Comparison of ENCODE assay signal across 2 cellular contexts in the genomic region with DNA sequence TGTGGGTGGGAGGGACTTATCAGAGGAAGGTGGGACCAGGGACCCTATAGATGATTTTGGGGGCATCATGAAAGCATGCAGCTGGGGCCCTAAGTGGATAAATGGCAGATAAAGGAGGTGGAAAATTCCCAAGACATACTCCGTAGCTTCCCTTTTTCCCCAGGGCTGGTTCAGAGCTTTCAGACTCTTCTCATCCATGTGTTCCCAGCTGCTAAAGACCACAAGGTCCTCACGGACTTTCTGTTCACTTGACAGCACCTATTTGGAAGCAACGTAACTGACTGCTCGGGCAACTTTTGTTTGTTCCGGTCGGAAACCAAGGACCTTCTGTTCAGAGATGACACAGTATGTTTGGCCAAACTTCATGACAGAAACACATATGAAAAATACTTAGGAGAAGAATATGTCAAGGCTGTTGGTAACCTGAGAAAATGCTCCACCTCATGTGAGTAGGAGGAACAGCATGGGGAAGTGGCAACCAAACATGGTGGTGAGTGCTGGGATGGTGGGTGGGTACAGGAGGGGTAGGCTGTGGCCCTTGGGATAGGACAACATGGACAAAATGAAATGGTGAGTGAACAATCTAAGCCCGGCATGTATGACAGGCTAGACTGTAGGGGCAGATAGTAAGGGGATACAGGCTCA.
TF ChIP-seq lines count a peak whose summit lies in the region.

No MANE protein-coding gene starts in this region.

TF ChIP-seq in IMR-90, 13 proteins besides CTCF, POLR2A, EP300 and RAD21:
- no peak for TF ChIP-seq MXI1 (IDR thresholded peaks at IDR 0.05; ENCODE audit: borderline replicate concordance, low read depth, low read length)
- TF ChIP-seq SMC3 (IDR thresholded peaks at IDR 0.05; ENCODE audit: low read depth, low read length) = no peak
- TF ChIP-seq NFE2L2 (IDR thresholded peaks at IDR 0.05; ENCODE audit: low read depth, low read length) = no peak
- no peak for TF ChIP-seq RCOR1 (IDR thresholded peaks at IDR 0.05; ENCODE audit: insufficient replicate concordance, low read length)
- no peak for TF ChIP-seq CHD1 (IDR thresholded peaks at IDR 0.05; ENCODE audit: low read depth, low read length)
- TF ChIP-seq, protein P1, sequence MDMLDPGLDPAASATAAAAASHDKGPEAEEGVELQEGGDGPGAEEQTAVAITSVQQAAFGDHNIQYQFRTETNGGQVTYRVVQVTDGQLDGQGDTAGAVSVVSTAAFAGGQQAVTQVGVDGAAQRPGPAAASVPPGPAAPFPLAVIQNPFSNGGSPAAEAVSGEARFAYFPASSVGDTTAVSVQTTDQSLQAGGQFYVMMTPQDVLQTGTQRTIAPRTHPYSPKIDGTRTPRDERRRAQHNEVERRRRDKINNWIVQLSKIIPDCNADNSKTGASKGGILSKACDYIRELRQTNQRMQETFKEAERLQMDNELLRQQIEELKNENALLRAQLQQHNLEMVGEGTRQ (IDR thresholded peaks at IDR 0.05; ENCODE audit: low read depth, low read length) = no peak
- no peak for TF ChIP-seq MAFK (IDR thresholded peaks at IDR 0.05; ENCODE audit: low read depth, low read length)
- TF ChIP-seq, protein P2, sequence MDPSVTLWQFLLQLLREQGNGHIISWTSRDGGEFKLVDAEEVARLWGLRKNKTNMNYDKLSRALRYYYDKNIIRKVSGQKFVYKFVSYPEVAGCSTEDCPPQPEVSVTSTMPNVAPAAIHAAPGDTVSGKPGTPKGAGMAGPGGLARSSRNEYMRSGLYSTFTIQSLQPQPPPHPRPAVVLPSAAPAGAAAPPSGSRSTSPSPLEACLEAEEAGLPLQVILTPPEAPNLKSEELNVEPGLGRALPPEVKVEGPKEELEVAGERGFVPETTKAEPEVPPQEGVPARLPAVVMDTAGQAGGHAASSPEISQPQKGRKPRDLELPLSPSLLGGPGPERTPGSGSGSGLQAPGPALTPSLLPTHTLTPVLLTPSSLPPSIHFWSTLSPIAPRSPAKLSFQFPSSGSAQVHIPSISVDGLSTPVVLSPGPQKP (IDR thresholded peaks at IDR 0.05; ENCODE audit: borderline replicate concordance, low read depth, low read length) = no peak
- no peak for TF ChIP-seq BHLHE40 (IDR thresholded peaks at IDR 0.05; ENCODE audit: low read depth, low read length)
- TF ChIP-seq MAZ (IDR thresholded peaks at IDR 0.05; ENCODE audit: borderline replicate concordance, low read depth, low read length) = no peak
- TF ChIP-seq CEBPB (IDR thresholded peaks at IDR 0.05; ENCODE audit: low read depth, low read length) = no peak
- no peak for TF ChIP-seq RFX5 (IDR thresholded peaks at IDR 0.05; ENCODE audit: low read depth, low read length)
- no peak for TF ChIP-seq FOS (IDR thresholded peaks at IDR 0.05; ENCODE audit: low read depth, low read length)

TF ChIP-seq in HepG2, 621 proteins besides CTCF, POLR2A, EP300 and RAD21:
- TF ChIP-seq STAG1 (CRISPR knock-in tag; IDR thresholded peaks at IDR 0.05) (0 out of 2 replicates have a peak, but pooled peaks have one; percentile 8), POLR2G (IDR thresholded peaks at IDR 0.05; ENCODE audit: low read depth, low read length) (peak; percentile 55; the same call in 1 of the 2 replicates), SMC3 (IDR thresholded peaks at IDR 0.05; ENCODE audit: low read length) (peak; percentile 5; the same call in 1 of the 2 replicates), RARA (CRISPR knock-in tag; IDR thresholded peaks at IDR 0.05) (no peak), ZNF841 (CRISPR knock-in tag; IDR thresholded peaks at IDR 0.05; ENCODE audit: borderline replicate concordance) (0 out of 2 replicates have a peak, but pooled peaks have one; percentile 18), ZFP36L1 (CRISPR knock-in tag; IDR thresholded peaks at IDR 0.05) (0 out of 2 replicates have a peak, but pooled peaks have one; percentile 35), RBM22 (optimal IDR thresholded peaks at IDR 0.05; ENCODE audit: low read length) (peak; percentile 99)
- TF ChIP-seq, protein P3, sequence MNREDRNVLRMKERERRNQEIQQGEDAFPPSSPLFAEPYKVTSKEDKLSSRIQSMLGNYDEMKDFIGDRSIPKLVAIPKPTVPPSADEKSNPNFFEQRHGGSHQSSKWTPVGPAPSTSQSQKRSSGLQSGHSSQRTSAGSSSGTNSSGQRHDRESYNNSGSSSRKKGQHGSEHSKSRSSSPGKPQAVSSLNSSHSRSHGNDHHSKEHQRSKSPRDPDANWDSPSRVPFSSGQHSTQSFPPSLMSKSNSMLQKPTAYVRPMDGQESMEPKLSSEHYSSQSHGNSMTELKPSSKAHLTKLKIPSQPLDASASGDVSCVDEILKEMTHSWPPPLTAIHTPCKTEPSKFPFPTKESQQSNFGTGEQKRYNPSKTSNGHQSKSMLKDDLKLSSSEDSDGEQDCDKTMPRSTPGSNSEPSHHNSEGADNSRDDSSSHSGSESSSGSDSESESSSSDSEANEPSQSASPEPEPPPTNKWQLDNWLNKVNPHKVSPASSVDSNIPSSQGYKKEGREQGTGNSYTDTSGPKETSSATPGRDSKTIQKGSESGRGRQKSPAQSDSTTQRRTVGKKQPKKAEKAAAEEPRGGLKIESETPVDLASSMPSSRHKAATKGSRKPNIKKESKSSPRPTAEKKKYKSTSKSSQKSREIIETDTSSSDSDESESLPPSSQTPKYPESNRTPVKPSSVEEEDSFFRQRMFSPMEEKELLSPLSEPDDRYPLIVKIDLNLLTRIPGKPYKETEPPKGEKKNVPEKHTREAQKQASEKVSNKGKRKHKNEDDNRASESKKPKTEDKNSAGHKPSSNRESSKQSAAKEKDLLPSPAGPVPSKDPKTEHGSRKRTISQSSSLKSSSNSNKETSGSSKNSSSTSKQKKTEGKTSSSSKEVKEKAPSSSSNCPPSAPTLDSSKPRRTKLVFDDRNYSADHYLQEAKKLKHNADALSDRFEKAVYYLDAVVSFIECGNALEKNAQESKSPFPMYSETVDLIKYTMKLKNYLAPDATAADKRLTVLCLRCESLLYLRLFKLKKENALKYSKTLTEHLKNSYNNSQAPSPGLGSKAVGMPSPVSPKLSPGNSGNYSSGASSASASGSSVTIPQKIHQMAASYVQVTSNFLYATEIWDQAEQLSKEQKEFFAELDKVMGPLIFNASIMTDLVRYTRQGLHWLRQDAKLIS (CRISPR knock-in tag; IDR thresholded peaks at IDR 0.05) = no peak
- TF ChIP-seq, protein P4, sequence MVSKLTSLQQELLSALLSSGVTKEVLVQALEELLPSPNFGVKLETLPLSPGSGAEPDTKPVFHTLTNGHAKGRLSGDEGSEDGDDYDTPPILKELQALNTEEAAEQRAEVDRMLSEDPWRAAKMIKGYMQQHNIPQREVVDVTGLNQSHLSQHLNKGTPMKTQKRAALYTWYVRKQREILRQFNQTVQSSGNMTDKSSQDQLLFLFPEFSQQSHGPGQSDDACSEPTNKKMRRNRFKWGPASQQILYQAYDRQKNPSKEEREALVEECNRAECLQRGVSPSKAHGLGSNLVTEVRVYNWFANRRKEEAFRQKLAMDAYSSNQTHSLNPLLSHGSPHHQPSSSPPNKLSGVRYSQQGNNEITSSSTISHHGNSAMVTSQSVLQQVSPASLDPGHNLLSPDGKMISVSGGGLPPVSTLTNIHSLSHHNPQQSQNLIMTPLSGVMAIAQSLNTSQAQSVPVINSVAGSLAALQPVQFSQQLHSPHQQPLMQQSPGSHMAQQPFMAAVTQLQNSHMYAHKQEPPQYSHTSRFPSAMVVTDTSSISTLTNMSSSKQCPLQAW (CRISPR knock-in tag; IDR thresholded peaks at IDR 0.05) = 0 out of 2 replicates have a peak, but pooled peaks have one; percentile 24
